In the genomic region with DNA sequence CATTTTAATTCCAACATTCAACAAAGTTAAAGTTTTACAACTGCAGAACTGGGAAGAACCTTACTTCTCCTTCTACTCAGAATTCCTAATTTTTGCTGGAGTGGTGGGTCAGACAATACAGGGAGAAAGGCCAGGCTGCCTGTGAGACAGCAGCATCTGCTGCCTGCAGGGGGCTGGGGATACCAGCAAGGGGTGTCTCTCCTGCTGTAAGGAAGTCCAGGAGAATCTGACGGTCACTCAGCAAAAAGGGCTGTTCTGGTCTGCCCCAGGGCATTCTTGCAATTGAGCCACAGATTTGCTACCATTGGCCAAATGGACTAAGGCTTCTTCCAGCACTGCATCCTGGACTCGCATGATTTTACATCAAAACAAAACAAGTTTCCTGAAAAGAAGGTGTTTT, we compare ENCODE assay signal across 15 cellular contexts.
DNase-seq lines count a peak whose midpoint lies in the region; ATAC-seq and TF ChIP-seq lines count a peak whose summit lies in the region.
"Had no signal": no experiment of that assay in that cellular context is flagged by ENCODE, and none has a peak within 500 bp of the region (broad histone marks: within the 10 kb centered on the region; RNA-seq: fewer than 3 reads in every experiment).

No MANE protein-coding gene starts in this region.

- H3K27ac Mint-ChIP-seq in chondrocyte (ENCODE audit: unreplicated experiment) = peak overlapping the region; percentile 92
- H3K27ac Mint-ChIP-seq in activated naive CD4-positive, alpha-beta T cell treated with anti-CD3 and anti-CD28 coated beads, Interleukin-2, amount 50 U/mL, for 72 hours = no peak overlapping the region

- DNase-seq in AG04449 (ENCODE audit: low read depth, low spot score) (no peak), chondrocyte (ENCODE audit: low spot score) (no peak), lower lobe of right lung (no peak), substantia nigra (lab: John Stamatoyannopoulos, UW) (no peak), MV-4-11 (lab: John Stamatoyannopoulos, UW) (no peak)
- DNase-seq in activated naive CD4-positive, alpha-beta T cell treated with anti-CD3 and anti-CD28 coated beads, Interleukin-2, amount 50 U/mL, for 72 hours (ENCODE audit: low spot score in 2 of 2) = no peak
- DNase-seq: ACHN; activated CD4-positive, alpha-beta T cell treated with anti-CD3 and anti-CD28 coated beads for 48 hours; heart left ventricle; NCI-H345; ovary; stimulated activated CD8-positive, alpha-beta memory T cell treated with anti-CD3 and anti-CD28 coated beads, Interleukin-4, amount 100 ng/mL, for 48 hours had no signal

- ATAC-seq in lower lobe of right lung (no peak), GM19351 (IDR thresholded peaks at IDR 0.05; ENCODE audit: unreplicated experiment) (no peak)
- no peak for ATAC-seq in activated naive CD4-positive, alpha-beta T cell treated with anti-CD3 and anti-CD28 coated beads, Interleukin-2, amount 50 U/mL, for 72 hours
- ATAC-seq: heart left ventricle had no signal

- peak overlapping the region; percentile 55 for H3K4me3 Mint-ChIP-seq in chondrocyte (ENCODE audit: unreplicated experiment)

- H3K9me3 ChIP-seq in HUES48 (ENCODE audit: control insufficient read depth, insufficient read depth, low read length) (peaks cover 10% of the 10 kb centered on the region), lower lobe of right lung (no peaks in the 10 kb centered on the region)
- H3K9me3 ChIP-seq: ovary had no signal

- H3K27ac ChIP-seq in HUES48 (ENCODE audit: low read depth, low read length) = peak overlapping the region; percentile 61
- H3K27ac ChIP-seq in lower lobe of right lung = peak overlapping the region; percentile 6
- no peak overlapping the region for H3K27ac ChIP-seq in substantia nigra (ENCODE audit: low read depth, low read length, poor library complexity, severe bottlenecking)
- H3K27ac ChIP-seq: heart left ventricle had no signal

- peaks cover 11% of the 10 kb centered on the region for H3K9me3 Mint-ChIP-seq in chondrocyte (ENCODE audit: low read depth)
- peaks cover 15 to 18% of the 10 kb centered on the region in 2 donors for H3K9me3 Mint-ChIP-seq in activated naive CD4-positive, alpha-beta T cell treated with anti-CD3 and anti-CD28 coated beads, Interleukin-2, amount 50 U/mL, for 72 hours

- no peak overlapping the region for H3K9ac ChIP-seq in HUES48 (ENCODE audit: low read depth, low read length)

- intact Hi-C loops in lower lobe of right lung (cut with DNase I) = no loop called here

- H3K36me3 ChIP-seq in HUES48 (ENCODE audit: control insufficient read depth, insufficient read depth, low read length) = no peaks in the 10 kb centered on the region
- H3K36me3 ChIP-seq in lower lobe of right lung = no peaks in the 10 kb centered on the region
- H3K36me3 ChIP-seq: heart left ventricle, ovary had no signal

- H3K4me3 ChIP-seq in AG04449 (ENCODE audit: low read depth, low read length) (no peak overlapping the region; the same call in 1 of the 2 replicates), HUES48 (ENCODE audit: low read depth, low read length) (no peak overlapping the region), lower lobe of right lung (no peak overlapping the region)
- H3K4me3 ChIP-seq: heart left ventricle, lung, ovary had no signal

- TF ChIP-seq CTCF in AG04449 (IDR thresholded peaks at IDR 0.05; ENCODE audit: insufficient read depth, low read length, missing control alignments) (peak; percentile 45), chondrocyte (IDR thresholded peaks at IDR 0.05) (peak; percentile 55), lower lobe of right lung (IDR thresholded peaks at IDR 0.05) (no peak)

- peaks cover 4% of the 10 kb centered on the region for H3K36me3 Mint-ChIP-seq in chondrocyte (ENCODE audit: low read depth)
- H3K36me3 Mint-ChIP-seq in activated naive CD4-positive, alpha-beta T cell treated with anti-CD3 and anti-CD28 coated beads, Interleukin-2, amount 50 U/mL, for 72 hours = peaks cover 0 to 14% of the 10 kb centered on the region in 2 donors

- H3K4me1 ChIP-seq in HUES48 (ENCODE audit: control insufficient read depth, insufficient read depth, low read length) (peaks cover 25% of the 10 kb centered on the region), lower lobe of right lung (peaks cover 10% of the 10 kb centered on the region)

- POLR2A ChIA-PET in AG04449 (lab: Yijun Ruan, JAX) = interaction anchor here (0.6 to 1.1 kb wide), 7 partner anchors 9 to 429 kb away, joined by 3 to 5 read pairs (median 3); no protein-coding TSS in a partner anchor

- no peaks in the 10 kb centered on the region for H3K27me3 Mint-ChIP-seq in chondrocyte (ENCODE audit: low read depth)

- H3K4me1 Mint-ChIP-seq in chondrocyte (ENCODE audit: low read depth) = peaks cover 54% of the 10 kb centered on the region

- no peaks in the 10 kb centered on the region for H3K27me3 ChIP-seq in HUES48 (ENCODE audit: control insufficient read depth, insufficient read depth, low read length)
- no peaks in the 10 kb centered on the region for H3K27me3 ChIP-seq in lower lobe of right lung (ENCODE audit: low read depth)
- H3K27me3 ChIP-seq: heart left ventricle, ovary had no signal

- CTCF ChIA-PET in AG04449 (lab: Yijun Ruan, JAX) = interaction anchor here (1.7 kb wide), 1 partner anchor 720 kb away, joined by 4 read pairs; no protein-coding TSS in a partner anchor
